11 cellular contexts compared by ENCODE assay signal in the genomic region with DNA sequence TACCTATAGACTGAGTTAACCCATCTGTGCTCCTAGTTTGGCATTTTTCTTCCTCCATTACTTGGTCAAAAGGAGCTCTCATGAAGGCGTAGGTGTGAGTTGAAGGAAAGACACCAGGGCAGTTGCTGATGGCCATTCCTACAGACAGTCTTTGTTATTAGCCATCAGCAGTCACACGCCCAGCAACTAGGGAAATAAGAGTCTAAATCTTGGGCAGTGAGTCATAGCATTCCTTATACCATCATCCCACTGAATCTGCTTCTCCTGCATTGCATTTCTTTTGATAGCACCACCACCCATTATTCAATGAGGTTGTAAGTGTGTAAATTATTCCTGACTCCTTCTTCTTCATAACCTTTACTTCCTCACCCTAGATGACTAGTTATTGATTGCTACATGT.
A peak's percentile ranks its signal among the peaks of the same experiment; 100 is the strongest.
DNase-seq lines count a peak whose midpoint lies in the region; ATAC-seq, FAIRE-seq and TF ChIP-seq lines count a peak whose summit lies in the region.
"Had no signal": no experiment of that assay in that cellular context is flagged by ENCODE, and none has a peak within 500 bp of the region (broad histone marks: within the 10 kb centered on the region; RNA-seq: fewer than 3 reads in every experiment).

No MANE protein-coding gene starts in this region.

- intact Hi-C loops in prostate gland (cut with DNase I) (no loop called here), psoas muscle (cut with DNase I) (no loop called here)

- DNase-seq in ELR (ENCODE audit: low read depth) (peak; percentile 86), RWPE1 (ENCODE audit: low spot score) (peak; percentile 5), fibroblast of pulmonary artery (ENCODE audit: low read depth) (peak; percentile 51), skeletal muscle cell (ENCODE audit: low read depth) (peak; percentile 42), prostate gland (ENCODE audit: low spot score) (no peak), psoas muscle (no peak), GM19239 (ENCODE audit: insufficient read length, low spot score) (no peak)
- DNase-seq: right cardiac atrium had no signal

- H3K9me3 ChIP-seq in prostate gland (no peaks in the 10 kb centered on the region), psoas muscle (peaks cover 11% of the 10 kb centered on the region)

- H3K27me3 ChIP-seq in prostate gland (replicated peaks; ENCODE audit: insufficient read depth) (no peaks in the 10 kb centered on the region), psoas muscle (ENCODE audit: insufficient read depth in 3 of 3, low read length in 2 of 3) (no peaks in the 10 kb centered on the region)

- no peak overlapping the region for H3K27ac ChIP-seq in RWPE1
- H3K27ac ChIP-seq in prostate gland = no peak overlapping the region
- H3K27ac ChIP-seq in psoas muscle = no peak overlapping the region

- peaks cover 4% of the 10 kb centered on the region for H3K4me1 ChIP-seq in prostate gland (replicated peaks)
- H3K4me1 ChIP-seq in psoas muscle = no peaks in the 10 kb centered on the region

- POLR2A ChIA-PET in RWPE1 (lab: Yijun Ruan, JAX; ENCODE audit: low non-redundant PET) = no interaction called here

- WGBS in prostate gland = 90% methylated on average over 2 of the region's 2 CpGs
- 78 to 86% (median 85%) methylated on average over 2 of the region's 2 CpGs for WGBS in psoas muscle, 3 donors

- ATAC-seq in psoas muscle (no peak), HG03159 (IDR thresholded peaks at IDR 0.05; ENCODE audit: unreplicated experiment) (no peak)
- ATAC-seq: activated CD4-positive, CD25-positive, alpha-beta regulatory T cell treated with anti-CD3 and anti-CD28 coated beads, Interleukin-2, amount 50 U/mL, for 24 hours; right cardiac atrium had no signal

- TF ChIP-seq POLR2A in prostate gland (IDR thresholded peaks at IDR 0.05) = no peak

- CTCF ChIA-PET in RWPE1 (lab: Yijun Ruan, JAX) = interaction anchor here (0.7 kb wide), 1 partner anchor 221 kb away, joined by 5 read pairs; no protein-coding TSS in a partner anchor

- TF ChIP-seq CTCF in RWPE1 (conservative IDR thresholded peaks at IDR 0.05; ENCODE audit: low read depth) = no peak
- no peak for TF ChIP-seq CTCF in fibroblast of pulmonary artery (IDR thresholded peaks at IDR 0.05; ENCODE audit: low read length, missing control alignments)
- TF ChIP-seq CTCF in prostate gland (IDR thresholded peaks at IDR 0.05) = no peak
- TF ChIP-seq CTCF in psoas muscle (IDR thresholded peaks at IDR 0.05) = no peak

- no peak overlapping the region for H3K4me3 ChIP-seq in fibroblast of pulmonary artery (replicated peaks; ENCODE audit: low read depth, low read length)
- no peak overlapping the region for H3K4me3 ChIP-seq in skeletal muscle cell (ENCODE audit: low read depth, low read length)
- H3K4me3 ChIP-seq in prostate gland = no peak overlapping the region
- H3K4me3 ChIP-seq in psoas muscle = no peak overlapping the region

- FAIRE-seq in GM19239 (lab: Jason Lieb, UNC) = no peak
- FAIRE-seq: frontal cortex had no signal

- H3K36me3 ChIP-seq in prostate gland (no peaks in the 10 kb centered on the region), psoas muscle (ENCODE audit: insufficient read depth in 1 of 2, low read depth in 1 of 2) (no peaks in the 10 kb centered on the region)

Comparison
In these comparisons a context has a peak if more than half of its experiments do, and no peak if none do; other contexts are left out.
1. DNase-seq: peak in ELR (single experiment), RWPE1 (single experiment), fibroblast of pulmonary artery (single experiment) and skeletal muscle cell (single experiment); none in prostate gland (single experiment), psoas muscle (0 of 2) and GM19239 (single experiment).